In the genomic region with DNA sequence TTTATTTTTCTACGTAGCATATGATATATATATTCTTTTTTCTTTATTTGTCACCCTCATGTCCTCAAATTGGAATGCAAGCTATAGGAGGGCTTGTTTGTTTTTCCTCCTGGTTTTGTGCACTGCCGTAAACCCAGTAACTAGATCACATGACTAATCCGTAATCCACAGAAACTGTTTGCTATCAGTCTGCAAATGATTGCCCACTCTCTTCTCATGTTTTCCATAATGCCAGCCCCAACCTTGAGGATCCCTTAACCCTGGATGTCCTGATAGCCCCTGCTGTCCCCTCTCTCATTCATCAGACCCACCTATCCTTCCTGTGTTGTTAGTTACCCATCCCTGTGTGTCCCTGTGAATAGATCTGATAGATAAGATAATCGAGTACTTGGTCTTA, we compare ENCODE assay signal across 19 cellular contexts.
A peak's percentile ranks its signal among the peaks of the same experiment; 100 is the strongest.
DNase-seq lines count a peak whose midpoint lies in the region; ATAC-seq and TF ChIP-seq lines count a peak whose summit lies in the region.
"Had no signal": no experiment of that assay in that cellular context is flagged by ENCODE, and none has a peak within 500 bp of the region (broad histone marks: within the 10 kb centered on the region; RNA-seq: fewer than 3 reads in every experiment).

No MANE protein-coding gene starts in this region.

- H3K9me2 ChIP-seq in GM23248 (ENCODE audit: insufficient read depth), result no peaks in the 10 kb centered on the region

- H3K9me3 Mint-ChIP-seq in endodermal cell, result no peaks in the 10 kb centered on the region
- H3K9me3 Mint-ChIP-seq: CD4-positive, alpha-beta memory T cell had no signal

- no peak for TF ChIP-seq CTCF in RWPE2 (IDR thresholded peaks at IDR 0.05; ENCODE audit: poor library complexity, severe bottlenecking)
- TF ChIP-seq CTCF in endodermal cell (conservative IDR thresholded peaks at IDR 0.05), result no peak

- H3K4me3 ChIP-seq in GM23248 (no peak overlapping the region), RWPE2 (ENCODE audit: severe bottlenecking) (no peak overlapping the region), endodermal cell (ENCODE audit: low read length) (peak overlapping the region; percentile 6), mesodermal cell (ENCODE audit: extremely low read depth, insufficient read depth, low read length, poor library complexity, severe bottlenecking) (no peak overlapping the region)
- H3K4me3 ChIP-seq: sigmoid colon had no signal

- peak overlapping the region; percentile 46; the same call in 1 of the 2 replicates for H3K9ac ChIP-seq in GM23248
- H3K9ac ChIP-seq in endodermal cell (ENCODE audit: extremely low read depth, low read length, poor library complexity, severe bottlenecking), result peak overlapping the region; percentile 6
- H3K9ac ChIP-seq: KMS-11 had no signal

- no peak for ATAC-seq in RWPE2 (ENCODE audit: low read depth)
- no peak for ATAC-seq in HG03439 (IDR thresholded peaks at IDR 0.05; ENCODE audit: unreplicated experiment)
- ATAC-seq: left ventricle myocardium superior had no signal

- H2AFZ ChIP-seq in GM23248, result no peak overlapping the region

- in situ Hi-C loops in GM23248 (cut with MboI), result no loop called here

- H3K27ac ChIP-seq in GM23248 (peak overlapping the region; percentile 71), RWPE2 (ENCODE audit: poor library complexity, severe bottlenecking) (peak overlapping the region; percentile 82), endodermal cell (ENCODE audit: low read depth, low read length) (no peak overlapping the region), mesodermal cell (ENCODE audit: low read depth, low read length, severe bottlenecking) (peak overlapping the region; percentile 88)
- H3K27ac ChIP-seq: KMS-11, sigmoid colon had no signal

- no peaks in the 10 kb centered on the region for H3K27me3 Mint-ChIP-seq in endodermal cell (ENCODE audit: insufficient read depth)

- peaks cover 32% of the 10 kb centered on the region for H3F3A ChIP-seq in GM23248 (ENCODE audit: insufficient read depth)

- no peak overlapping the region for H3K4me3 Mint-ChIP-seq in endodermal cell

- WGBS in GM23248 (ENCODE audit: low coverage in 1 of 2, low lambda C conversion rate in 2 of 2, missing lambda C conversion rate in 2 of 2), 2 experiments, result 74% methylated on average over 4 of the region's 4 CpGs
- 58 to 100% methylated on average over 1 to 2 of the region's 4 CpGs for WGBS in endodermal cell (ENCODE audit: insufficient coverage in 1 of 2, insufficient read length in 1 of 2), 2 experiments
- WGBS in mesodermal cell (ENCODE audit: insufficient coverage in 2 of 2), 2 experiments, result 68 to 100% methylated on average over 2 of the region's 4 CpGs

- peaks cover 68% of the 10 kb centered on the region for H3K4me1 Mint-ChIP-seq in endodermal cell

- peak overlapping the region; percentile 60 for H3K4me2 ChIP-seq in GM23248 (ENCODE audit: unreplicated experiment)
- H3K4me2 ChIP-seq: KMS-11 had no signal

- no peaks in the 10 kb centered on the region for H3K36me3 ChIP-seq in GM23248 (ENCODE audit: low read depth)
- no peaks in the 10 kb centered on the region for H3K36me3 ChIP-seq in RWPE2 (ENCODE audit: low read depth)
- no peaks in the 10 kb centered on the region for H3K36me3 ChIP-seq in endodermal cell (ENCODE audit: control insufficient read depth, insufficient read depth, low read length)
- no peaks in the 10 kb centered on the region for H3K36me3 ChIP-seq in mesodermal cell (ENCODE audit: control insufficient read depth, insufficient read depth, low read length)
- H3K36me3 ChIP-seq: sigmoid colon had no signal

- no peaks in the 10 kb centered on the region for H3K79me2 ChIP-seq in GM23248 (ENCODE audit: insufficient read depth)

- peak overlapping the region; percentile 52 for H3K27ac Mint-ChIP-seq in endodermal cell
- H3K27ac Mint-ChIP-seq: CD4-positive, alpha-beta memory T cell had no signal

- H3K9me3 ChIP-seq in GM23248 (ENCODE audit: low read depth), result no peaks in the 10 kb centered on the region
- H3K9me3 ChIP-seq in RWPE2 (ENCODE audit: severe bottlenecking), result no peaks in the 10 kb centered on the region
- H3K9me3 ChIP-seq in endodermal cell (ENCODE audit: control insufficient read depth, low read length), result no peaks in the 10 kb centered on the region
- no peaks in the 10 kb centered on the region for H3K9me3 ChIP-seq in mesodermal cell (ENCODE audit: control insufficient read depth, low read length)
- H3K9me3 ChIP-seq: sigmoid colon had no signal

- DNase-seq in GM23248, result no peak
- DNase-seq in RWPE2 (ENCODE audit: low spot score), result no peak
- no peak for DNase-seq in endodermal cell
- no peak for DNase-seq in RPMI8226
- no peak for DNase-seq in NCI-H128 (lab: John Stamatoyannopoulos, UW; ENCODE audit: unreplicated experiment)
- no peak for DNase-seq in NCI-H2029 (lab: John Stamatoyannopoulos, UW)
- DNase-seq: activated CD4-positive, alpha-beta T cell treated with anti-CD3 and anti-CD28 coated beads for 4 hours; activated gamma-delta T cell; CD4-positive, alpha-beta memory T cell; DMS79; left ventricle myocardium superior; NCI-H1048; NCI-H526 treated with DMSO at 0.1 percent for 48 hours; occipital lobe; OCI-M1; sigmoid colon had no signal

- H4K20me1 ChIP-seq in GM23248 (ENCODE audit: insufficient read depth), result no peaks in the 10 kb centered on the region

- H3K36me3 Mint-ChIP-seq in endodermal cell (ENCODE audit: low read depth), result no peaks in the 10 kb centered on the region
- H3K36me3 Mint-ChIP-seq: CD4-positive, alpha-beta memory T cell had no signal

- H3K4me1 ChIP-seq in GM23248 (ENCODE audit: insufficient read depth) (peaks cover 33% of the 10 kb centered on the region), RWPE2 (ENCODE audit: insufficient read depth, poor library complexity, severe bottlenecking) (peaks cover 37% of the 10 kb centered on the region), endodermal cell (ENCODE audit: control insufficient read depth, insufficient read depth, low read length) (peaks cover 23% of the 10 kb centered on the region), mesodermal cell (ENCODE audit: control insufficient read depth, insufficient read depth, low read length, poor library complexity, severe bottlenecking) (peaks cover 47% of the 10 kb centered on the region)

- H3K27me3 ChIP-seq in GM23248 (replicated peaks; ENCODE audit: insufficient read depth) (no peaks in the 10 kb centered on the region), RWPE2 (ENCODE audit: insufficient read depth, poor library complexity, severe bottlenecking) (no peaks in the 10 kb centered on the region), endodermal cell (ENCODE audit: control insufficient read depth, insufficient read depth, low read length, poor library complexity, severe bottlenecking) (no peaks in the 10 kb centered on the region)
- H3K27me3 ChIP-seq: sigmoid colon had no signal
